ENCODE assay signal across 20 cellular contexts in the genomic region with DNA sequence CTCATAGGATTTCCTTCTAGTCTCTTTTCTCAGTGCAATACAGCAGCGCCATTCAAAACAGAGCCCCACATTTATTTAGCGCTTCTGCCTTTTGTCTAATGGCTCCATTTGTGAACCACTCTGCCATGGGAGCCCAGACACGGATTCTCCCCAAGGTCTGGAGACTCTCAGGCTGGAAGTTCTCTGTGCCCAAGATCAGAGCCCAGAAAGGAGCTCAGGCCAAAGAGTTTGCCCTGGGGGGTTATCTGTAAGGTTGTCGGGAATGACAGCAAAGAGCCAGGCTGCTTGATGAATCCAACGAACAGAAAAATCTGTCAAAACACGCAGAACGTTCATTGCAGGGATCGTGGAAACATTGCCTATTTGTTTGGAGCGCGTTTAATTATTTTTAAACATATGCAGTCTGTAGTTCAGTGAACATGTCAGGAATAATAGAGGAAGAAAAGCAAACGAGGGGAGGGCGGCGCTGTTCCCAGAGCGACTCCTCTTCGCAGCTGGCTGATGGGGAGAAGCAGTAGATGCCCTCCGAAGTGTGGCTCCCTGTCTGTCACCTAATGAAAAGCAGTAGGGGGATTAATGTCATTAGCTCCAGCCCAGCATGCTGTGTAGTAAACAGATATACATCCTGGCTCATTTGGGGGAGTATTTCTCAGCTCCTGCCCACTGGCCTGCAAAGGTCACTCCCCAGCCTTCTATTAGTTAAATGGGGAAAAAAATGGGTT.
DNase-seq lines count a peak whose midpoint lies in the region; ATAC-seq and TF ChIP-seq lines count a peak whose summit lies in the region.
"Had no signal": no experiment of that assay in that cellular context is flagged by ENCODE, and none has a peak within 500 bp of the region (broad histone marks: within the 10 kb centered on the region; RNA-seq: fewer than 3 reads in every experiment).

No MANE protein-coding gene starts in this region.

- no peak overlapping the region for H2BK120ac ChIP-seq in mesendoderm (ENCODE audit: low read depth, low read length)

- H2AK5ac ChIP-seq in mesendoderm (ENCODE audit: low read length) = no peak overlapping the region

- no peak for ATAC-seq in HG03175 (IDR thresholded peaks at IDR 0.05; ENCODE audit: unreplicated experiment)

- H3K4ac ChIP-seq in mesendoderm (ENCODE audit: low read depth, low read length) = no peak overlapping the region

- peaks cover 5% of the 10 kb centered on the region for H3K4me1 Mint-ChIP-seq in chondrocyte (ENCODE audit: low read depth)
- H3K4me1 Mint-ChIP-seq: CD4-positive, alpha-beta memory T cell; IgD-negative memory B cell had no signal

- no peaks in the 10 kb centered on the region for H3K36me3 Mint-ChIP-seq in chondrocyte (ENCODE audit: low read depth)
- H3K36me3 Mint-ChIP-seq: CD4-positive, alpha-beta memory T cell; IgD-negative memory B cell had no signal

- no peak overlapping the region for H3K4me2 ChIP-seq in mesendoderm (ENCODE audit: low read length)
- H3K4me2 ChIP-seq: BLaER1, PC-9 had no signal

- H3K18ac ChIP-seq in mesendoderm (ENCODE audit: low read length) = peak overlapping the region; percentile 64

- H4K8ac ChIP-seq in mesendoderm (ENCODE audit: low read depth, low read length) = peak overlapping the region; percentile 56

- H3K9me3 Mint-ChIP-seq in chondrocyte (ENCODE audit: low read depth) = peaks cover 4% of the 10 kb centered on the region
- H3K9me3 Mint-ChIP-seq: IgD-negative memory B cell had no signal

- no peaks in the 10 kb centered on the region for H3K27me3 Mint-ChIP-seq in chondrocyte (ENCODE audit: low read depth)
- H3K27me3 Mint-ChIP-seq: CD4-positive, alpha-beta memory T cell; IgD-negative memory B cell had no signal

- H3K27me3 ChIP-seq in BE2C (no peaks in the 10 kb centered on the region), mesendoderm (ENCODE audit: insufficient read depth, low read length, poor library complexity) (no peaks in the 10 kb centered on the region)
- H3K27me3 ChIP-seq: BLaER1, MG63 had no signal

- H3K27ac Mint-ChIP-seq in chondrocyte (ENCODE audit: unreplicated experiment) = no peak overlapping the region
- H3K27ac Mint-ChIP-seq: CD4-positive, alpha-beta memory T cell; IgD-negative memory B cell had no signal

- H2BK15ac ChIP-seq in mesendoderm (replicated peaks; ENCODE audit: low read depth) = no peak overlapping the region

- TF ChIP-seq CTCF in BE2C (IDR thresholded peaks at IDR 0.05; ENCODE audit: low read depth, low read length) (peak; percentile 52), chondrocyte (IDR thresholded peaks at IDR 0.05) (no peak)

- H3K79me1 ChIP-seq in mesendoderm (ENCODE audit: low read length) = no peaks in the 10 kb centered on the region

- WGBS in mesendoderm (ENCODE audit: extremely low coverage, insufficient coverage, low lambda C conversion rate) = no CpG with 5 or more reads among the region's 16 CpGs

- no peak overlapping the region for H3K4me3 Mint-ChIP-seq in chondrocyte (ENCODE audit: unreplicated experiment)
- H3K4me3 Mint-ChIP-seq: CD4-positive, alpha-beta memory T cell; IgD-negative memory B cell had no signal

- no peaks in the 10 kb centered on the region for H3K79me2 ChIP-seq in mesendoderm (ENCODE audit: control insufficient read depth, insufficient read depth, low read length)

- DNase-seq in BE2C = peak; percentile 65
- DNase-seq in NCI-H2227 treated with DMSO at 0.1 percent for 48 hours (lab: John Stamatoyannopoulos, UW) = peak; percentile 26
- peak; percentile 18 for DNase-seq in astrocyte of the hippocampus (ENCODE audit: low read depth, low spot score)
- peak; percentile 57 for DNase-seq in mesendoderm
- DNase-seq in UCSD-AML1 (lab: John Stamatoyannopoulos, UW; ENCODE audit: unreplicated experiment) = no peak
- no peak for DNase-seq in chondrocyte (ENCODE audit: low spot score)
- DNase-seq in NCI-H2196 treated with DMSO at 0.1 percent for 48 hours (lab: John Stamatoyannopoulos, UW; ENCODE audit: unreplicated experiment) = no peak
- DNase-seq: Calu3, Karpas-422, MG63, NCI-H1048, NCI-H1436, NCI-H2029, NCI-H2171, PC-9 had no signal

- no peak overlapping the region for H3K56ac ChIP-seq in mesendoderm (ENCODE audit: low read length)

- H2BK5ac ChIP-seq in mesendoderm (ENCODE audit: low read length) = no peak overlapping the region

- no peaks in the 10 kb centered on the region for H3K9me3 ChIP-seq in BE2C
- H3K9me3 ChIP-seq: BLaER1 had no signal

- H3K36me3 ChIP-seq in BE2C = no peaks in the 10 kb centered on the region
- no peaks in the 10 kb centered on the region for H3K36me3 ChIP-seq in mesendoderm (ENCODE audit: control insufficient read depth, insufficient read depth, low read length)
- H3K36me3 ChIP-seq: BLaER1, MG63 had no signal

- H3K4me3 ChIP-seq in BE2C (ENCODE audit: low read depth, low read length) (peak overlapping the region; percentile 49), mesendoderm (ENCODE audit: low read length) (no peak overlapping the region)
- H3K4me3 ChIP-seq: BLaER1, MG63, PC-9 had no signal

- H3K23ac ChIP-seq in mesendoderm (ENCODE audit: low read length) = no peak overlapping the region

- H4K5ac ChIP-seq in mesendoderm (ENCODE audit: low read length) = no peak overlapping the region

- no peak overlapping the region for H3K27ac ChIP-seq in mesendoderm (ENCODE audit: low read depth, low read length)
- H3K27ac ChIP-seq: BLaER1, HL-60, PC-9 had no signal

- no peak overlapping the region for H3K9ac ChIP-seq in mesendoderm (ENCODE audit: low read length)
- H3K9ac ChIP-seq: BLaER1 had no signal

- H3K4me1 ChIP-seq in BE2C (peaks cover 6% of the 10 kb centered on the region; the same call in 1 of the 2 replicates), mesendoderm (ENCODE audit: control insufficient read depth, low read depth, low read length) (no peaks in the 10 kb centered on the region)
- H3K4me1 ChIP-seq: BLaER1 had no signal

Comparison
In these comparisons a context has a peak if more than half of its experiments do, and no peak if none do; other contexts are left out.
1. DNase-seq: peak in BE2C (single experiment), NCI-H2227 treated with DMSO at 0.1 percent for 48 hours (single experiment), astrocyte of the hippocampus (single experiment) and mesendoderm (single experiment); none in UCSD-AML1 (single experiment), chondrocyte (single experiment) and NCI-H2196 treated with DMSO at 0.1 percent for 48 hours (single experiment).